In genomic region chr3:34225828-34226227, GRCh38 we compare ENCODE assay signal across 24 cellular contexts.
"Had no signal": no experiment of that assay in that cellular context is flagged by ENCODE, and none has a peak within 500 bp of the region (broad histone marks: within the 10 kb centered on the region; RNA-seq: fewer than 3 reads in every experiment).

No MANE protein-coding gene starts in this region.

- H3K4me3 Mint-ChIP-seq: activated CD8-positive, alpha-beta T cell treated with anti-CD3 and anti-CD28 coated beads, Interleukin-2, amount 10 ng/mL, durations not matched to agents 7 days and 5 days; activated naive CD8-positive, alpha-beta T cell treated with anti-CD3 and anti-CD28 coated beads, Interleukin-2, amount 10 ng/mL, durations not matched to agents 7 days and 5 days; T-helper 17 cell; WTC11 had no signal

- H3K36me3 Mint-ChIP-seq: activated naive CD8-positive, alpha-beta T cell treated with anti-CD3 and anti-CD28 coated beads, Interleukin-2, amount 10 ng/mL, durations not matched to agents 7 days and 5 days; WTC11 had no signal

- H3K27ac ChIP-seq: adrenal gland, breast epithelium had no signal

- H3K9me3 ChIP-seq: adrenal gland, breast epithelium had no signal

- H3K27ac Mint-ChIP-seq: activated CD8-positive, alpha-beta T cell treated with anti-CD3 and anti-CD28 coated beads, Interleukin-2, amount 10 ng/mL, durations not matched to agents 7 days and 5 days; activated naive CD8-positive, alpha-beta T cell treated with anti-CD3 and anti-CD28 coated beads, Interleukin-2, amount 10 ng/mL, durations not matched to agents 7 days and 5 days; T-helper 17 cell; WTC11 had no signal

- H3K27me3 ChIP-seq: adrenal gland, breast epithelium had no signal

- H3K27me3 Mint-ChIP-seq: activated naive CD8-positive, alpha-beta T cell treated with anti-CD3 and anti-CD28 coated beads, Interleukin-2, amount 10 ng/mL, durations not matched to agents 7 days and 5 days had no signal

- DNase-seq: activated CD4-positive, alpha-beta T cell treated with anti-CD3 and anti-CD28 coated beads for 48 hours; activated CD4-positive, alpha-beta T cell treated with anti-CD3 and anti-CD28 coated beads, Interleukin-2, amount 50 U/mL, for 4 hours; activated CD4-positive, CD25-positive, alpha-beta regulatory T cell treated with anti-CD3 and anti-CD28 coated beads, Interleukin-2, amount 50 U/mL, for 72 hours; activated CD8-positive, alpha-beta memory T cell treated with anti-CD3 and anti-CD28 coated beads, Interleukin-2, amount 50 U/mL, for 48 hours; activated CD8-positive, alpha-beta T cell treated with anti-CD3 and anti-CD28 coated beads, Interleukin-2, amount 10 ng/mL, durations not matched to agents 7 days and 5 days; activated naive CD4-positive, alpha-beta T cell treated with anti-CD3 and anti-CD28 coated beads, Interleukin-2, amount 50 U/mL, for 16 hours; activated naive CD8-positive, alpha-beta T cell treated with anti-CD3 and anti-CD28 coated beads, Interleukin-2, amount 10 ng/mL, durations not matched to agents 7 days and 5 days; activated T-cell treated with anti-CD3 and anti-CD28 coated beads, Interleukin-2, amount 50 U/mL, for 1 hour; adrenal gland; anterior cingulate cortex; caudate nucleus; Kasumi-1; NCI-H1092; NCI-H1417 treated with DMSO at 0.1 percent for 48 hours; NCI-H1694 treated with DMSO at 0.1 percent for 48 hours; NCI-H2029 treated with DMSO at 0.1 percent for 48 hours; NCI-H345; NCI-H510A; PC-3; SHP77 treated with DMSO at 0.1 percent for 48 hours; T-helper 17 cell; T-helper 9 cell had no signal

- H3K4me1 Mint-ChIP-seq: activated naive CD8-positive, alpha-beta T cell treated with anti-CD3 and anti-CD28 coated beads, Interleukin-2, amount 10 ng/mL, durations not matched to agents 7 days and 5 days; T-helper 17 cell; WTC11 had no signal

- H3K4me3 ChIP-seq: adrenal gland, breast epithelium had no signal

- H3K9me3 Mint-ChIP-seq: activated naive CD8-positive, alpha-beta T cell treated with anti-CD3 and anti-CD28 coated beads, Interleukin-2, amount 10 ng/mL, durations not matched to agents 7 days and 5 days had no signal

- H3K36me3 ChIP-seq: adrenal gland, breast epithelium had no signal

- ATAC-seq: activated CD8-positive, alpha-beta T cell treated with anti-CD3 and anti-CD28 coated beads, Interleukin-2, amount 10 ng/mL, durations not matched to agents 7 days and 5 days; PC-3; T-helper 17 cell; WTC11 had no signal

- H3K4me1 ChIP-seq: adrenal gland, breast epithelium had no signal
